ENCODE assay signal across 30 cellular contexts in the genomic region with DNA sequence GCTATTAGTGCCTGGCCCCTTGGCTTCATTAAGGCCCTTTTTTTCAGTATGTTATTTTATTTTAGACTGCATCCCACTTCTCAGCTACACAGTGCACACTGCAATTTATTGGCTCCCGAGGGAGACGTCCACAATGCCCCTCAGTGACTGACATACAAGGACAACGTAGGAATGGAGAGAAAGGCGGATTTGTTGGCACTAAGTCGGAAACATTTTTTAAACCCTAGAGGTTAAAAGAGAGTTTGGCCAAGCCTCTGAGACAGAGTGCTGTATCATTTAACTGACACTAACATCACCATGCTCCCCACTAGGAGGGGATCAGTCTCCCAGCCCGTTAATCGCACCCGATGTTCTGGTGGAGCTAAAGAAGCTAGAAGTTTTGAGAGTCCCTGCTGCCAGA. TPM values are rescaled to one million over a fixed set of nuclear protein-coding genes. Genes with fewer than 3 reads are reported as not detected.
A peak's percentile ranks its signal among the peaks of the same experiment; 100 is the strongest.
DNase-seq lines count a peak whose midpoint lies in the region; TF ChIP-seq lines count a peak whose summit lies in the region.
"Had no signal": no experiment of that assay in that cellular context is flagged by ENCODE, and none has a peak within 500 bp of the region (broad histone marks: within the 10 kb centered on the region; RNA-seq: fewer than 3 reads in every experiment).

No MANE protein-coding gene starts in this region.

- TF ChIP-seq CTCF in HEK293 (tag by site-specific recombination; IDR thresholded peaks at IDR 0.05) (peak; percentile 18; the same call in 1 of the 2 replicates), glutamatergic neuron (IDR thresholded peaks at IDR 0.05; ENCODE audit: partially characterized antibody, unreplicated experiment) (no peak), suprapubic skin (IDR thresholded peaks at IDR 0.05) (no peak)

- DNase-seq in COLO829 (ENCODE audit: low spot score) (peak; percentile 60), SK-MEL-5 (ENCODE audit: low read depth, low spot score) (peak; percentile 84), glutamatergic neuron (peak; percentile 27), SIG-M5 treated with dmso at 0.1 percent for 504 hours (lab: John Stamatoyannopoulos, UW; ENCODE audit: unreplicated experiment) (no peak), suprapubic skin (ENCODE audit: low spot score in 2 of 2) (no peak), COR-L47 (lab: John Stamatoyannopoulos, UW) (no peak)
- DNase-seq in activated CD4-positive, alpha-beta T cell treated with anti-CD3 and anti-CD28 coated beads, Interleukin-2, amount 10 ng/mL, durations not matched to agents 7 days and 5 days: no peak
- DNase-seq: activated CD4-positive, alpha-beta memory T cell treated with anti-CD3 and anti-CD28 coated beads, Interleukin-2, amount 10 ng/mL, durations not matched to agents 7 days and 5 days; activated CD4-positive, CD25-positive, alpha-beta regulatory T cell treated with anti-CD3 and anti-CD28 coated beads, Interleukin-2, amount 50 U/mL, for 72 hours; activated naive CD4-positive, alpha-beta T cell treated with anti-CD3 and anti-CD28 coated beads, Interleukin-2, amount 50 U/mL, for 16 hours; HCEC 1CT; hypothalamus; immature natural killer cell; Kasumi-1; left colon; mammary epithelial cell; mucosa of descending colon; NCI-H1694; NCI-H526 treated with DMSO at 0.1 percent for 48 hours; upper lobe of right lung had no signal

- H3K27ac Mint-ChIP-seq in glutamatergic neuron (ENCODE audit: unreplicated experiment): no peak overlapping the region
- no peak overlapping the region for H3K27ac Mint-ChIP-seq in activated CD4-positive, alpha-beta T cell treated with anti-CD3 and anti-CD28 coated beads, Interleukin-2, amount 10 ng/mL, durations not matched to agents 7 days and 5 days
- H3K27ac Mint-ChIP-seq: activated CD4-positive, alpha-beta memory T cell treated with anti-CD3 and anti-CD28 coated beads, Interleukin-2, amount 10 ng/mL, durations not matched to agents 7 days and 5 days; activated T-helper 17 cell treated with anti-CD3 and anti-CD28 coated beads, Interleukin-2, amount 50 U/mL, for 72 hours; immature natural killer cell; natural killer cell treated with Interleukin-12 subunit alpha and Interleukin-12 subunit beta and Interleukin-15 and Interleukin-18, amount 100 ng/mL, for 72 hours; stimulated activated memory B cell treated with anti-CD40 and anti-IgM and Interleukin-4, amounts not matched to agents 10 μg/mL and 1 μg/mL and 100 μg/mL, for 72 hours; T-helper 1 cell treated with Interleukin-12 subunit alpha and Interleukin-12 subunit beta and Interleukin-4 antibody, amounts not matched to agents 30 μg/mL and 1 μg/mL, for 36 hours had no signal

- in situ Hi-C loops in SK-MEL-5 (cut with HindIII; ENCODE audit: low pct_unique_long_range_greater_than_20kb, low sequenced_read_pairs): no loop called here

- TF ChIP-seq EP300 in suprapubic skin (IDR thresholded peaks at IDR 0.05): no peak

- no peaks in the 10 kb centered on the region for H3K9me3 Mint-ChIP-seq in glutamatergic neuron (ENCODE audit: unreplicated experiment)
- H3K9me3 Mint-ChIP-seq in activated CD4-positive, alpha-beta T cell treated with anti-CD3 and anti-CD28 coated beads, Interleukin-2, amount 10 ng/mL, durations not matched to agents 7 days and 5 days: no peaks in the 10 kb centered on the region
- H3K9me3 Mint-ChIP-seq: activated CD4-positive, alpha-beta memory T cell treated with anti-CD3 and anti-CD28 coated beads, Interleukin-2, amount 10 ng/mL, durations not matched to agents 7 days and 5 days; activated T-helper 17 cell treated with anti-CD3 and anti-CD28 coated beads, Interleukin-2, amount 50 U/mL, for 72 hours; natural killer cell treated with Interleukin-12 subunit alpha and Interleukin-12 subunit beta and Interleukin-15 and Interleukin-18, amount 100 ng/mL, for 72 hours; stimulated activated memory B cell treated with anti-CD40 and anti-IgM and Interleukin-4, amounts not matched to agents 10 μg/mL and 1 μg/mL and 100 μg/mL, for 72 hours; T-helper 1 cell treated with Interleukin-12 subunit alpha and Interleukin-12 subunit beta and Interleukin-4 antibody, amounts not matched to agents 30 μg/mL and 1 μg/mL, for 36 hours had no signal

- H3K4me3 ChIP-seq in HEK293 (ENCODE audit: low read depth, low read length) (no peak overlapping the region), suprapubic skin (no peak overlapping the region)
- H3K4me3 ChIP-seq: BLaER1, mucosa of descending colon, skin epidermis, upper lobe of right lung had no signal

- H3K27me3 ChIP-seq in suprapubic skin: peaks cover 15% of the 10 kb centered on the region
- H3K27me3 ChIP-seq: BLaER1, upper lobe of right lung had no signal

- no peak overlapping the region for H3K4me3 Mint-ChIP-seq in glutamatergic neuron (ENCODE audit: unreplicated experiment)
- no peak overlapping the region for H3K4me3 Mint-ChIP-seq in activated CD4-positive, alpha-beta T cell treated with anti-CD3 and anti-CD28 coated beads, Interleukin-2, amount 10 ng/mL, durations not matched to agents 7 days and 5 days
- H3K4me3 Mint-ChIP-seq: activated CD4-positive, alpha-beta memory T cell treated with anti-CD3 and anti-CD28 coated beads, Interleukin-2, amount 10 ng/mL, durations not matched to agents 7 days and 5 days; activated T-helper 17 cell treated with anti-CD3 and anti-CD28 coated beads, Interleukin-2, amount 50 U/mL, for 72 hours; immature natural killer cell; natural killer cell treated with Interleukin-12 subunit alpha and Interleukin-12 subunit beta and Interleukin-15 and Interleukin-18, amount 100 ng/mL, for 72 hours; stimulated activated memory B cell treated with anti-CD40 and anti-IgM and Interleukin-4, amounts not matched to agents 10 μg/mL and 1 μg/mL and 100 μg/mL, for 72 hours; T-helper 1 cell treated with Interleukin-12 subunit alpha and Interleukin-12 subunit beta and Interleukin-4 antibody, amounts not matched to agents 30 μg/mL and 1 μg/mL, for 36 hours had no signal

- no peak for TF ChIP-seq POLR2A in suprapubic skin (IDR thresholded peaks at IDR 0.05)

- H3K27me3 Mint-ChIP-seq in glutamatergic neuron (ENCODE audit: unreplicated experiment): no peaks in the 10 kb centered on the region
- H3K27me3 Mint-ChIP-seq in activated CD4-positive, alpha-beta T cell treated with anti-CD3 and anti-CD28 coated beads, Interleukin-2, amount 10 ng/mL, durations not matched to agents 7 days and 5 days: peaks cover 16% of the 10 kb centered on the region

- H3K9me3 ChIP-seq in HEK293 (ENCODE audit: control insufficient read depth, insufficient read depth, low read depth, low read length) (no peaks in the 10 kb centered on the region), suprapubic skin (no peaks in the 10 kb centered on the region)
- H3K9me3 ChIP-seq: BLaER1, mucosa of descending colon, upper lobe of right lung had no signal

- peaks cover 6% of the 10 kb centered on the region for H3K4me1 Mint-ChIP-seq in glutamatergic neuron (ENCODE audit: low read depth, unreplicated experiment)
- no peaks in the 10 kb centered on the region for H3K4me1 Mint-ChIP-seq in activated CD4-positive, alpha-beta T cell treated with anti-CD3 and anti-CD28 coated beads, Interleukin-2, amount 10 ng/mL, durations not matched to agents 7 days and 5 days
- H3K4me1 Mint-ChIP-seq: activated CD4-positive, alpha-beta memory T cell treated with anti-CD3 and anti-CD28 coated beads, Interleukin-2, amount 10 ng/mL, durations not matched to agents 7 days and 5 days; activated T-helper 17 cell treated with anti-CD3 and anti-CD28 coated beads, Interleukin-2, amount 50 U/mL, for 72 hours; immature natural killer cell; stimulated activated memory B cell treated with anti-CD40 and anti-IgM and Interleukin-4, amounts not matched to agents 10 μg/mL and 1 μg/mL and 100 μg/mL, for 72 hours had no signal

- CTCF ChIA-PET in HEK293 (lab: Yijun Ruan, JAX): interaction anchor here (0.5 kb wide), 1 partner anchor 1547 kb away, joined by 5 read pairs; no protein-coding TSS in a partner anchor
- CTCF ChIA-PET in activated CD4-positive, alpha-beta T cell treated with anti-CD3 and anti-CD28 coated beads, Interleukin-2, amount 10 ng/mL, durations not matched to agents 7 days and 5 days (lab: Charles Lee): no interaction called here

- H3K4me1 ChIP-seq in HEK293 (ENCODE audit: control insufficient read depth, insufficient read depth, low read length): no peaks in the 10 kb centered on the region
- H3K4me1 ChIP-seq in suprapubic skin: no peaks in the 10 kb centered on the region
- H3K4me1 ChIP-seq: BLaER1, upper lobe of right lung had no signal

- H3K36me3 ChIP-seq in HEK293 (ENCODE audit: control insufficient read depth in 2 of 2, insufficient read depth in 1 of 2, low read length in 2 of 2) (no peaks in the 10 kb centered on the region), suprapubic skin (no peaks in the 10 kb centered on the region)
- H3K36me3 ChIP-seq: BLaER1, upper lobe of right lung had no signal

- POLR2A ChIA-PET in HEK293 (lab: Yijun Ruan, JAX): no interaction called here
- POLR2A ChIA-PET in activated CD4-positive, alpha-beta T cell treated with anti-CD3 and anti-CD28 coated beads, Interleukin-2, amount 10 ng/mL, durations not matched to agents 7 days and 5 days (lab: Charles Lee): no interaction called here

- WGBS in suprapubic skin: 46% methylated on average over 8 of the region's 8 CpGs

- H3K27ac ChIP-seq in HEK293 (ENCODE audit: extremely low read depth, low read depth, low read length) (no peak overlapping the region), suprapubic skin (no peak overlapping the region)
- H3K27ac ChIP-seq: BLaER1, skin epidermis, upper lobe of right lung had no signal

- H3K36me3 Mint-ChIP-seq in glutamatergic neuron (ENCODE audit: unreplicated experiment): no peaks in the 10 kb centered on the region
- H3K36me3 Mint-ChIP-seq in activated CD4-positive, alpha-beta T cell treated with anti-CD3 and anti-CD28 coated beads, Interleukin-2, amount 10 ng/mL, durations not matched to agents 7 days and 5 days (ENCODE audit: low read depth): no peaks in the 10 kb centered on the region
- H3K36me3 Mint-ChIP-seq: immature natural killer cell; natural killer cell treated with Interleukin-12 subunit alpha and Interleukin-12 subunit beta and Interleukin-15 and Interleukin-18, amount 100 ng/mL, for 72 hours; stimulated activated memory B cell treated with anti-CD40 and anti-IgM and Interleukin-4, amounts not matched to agents 10 μg/mL and 1 μg/mL and 100 μg/mL, for 72 hours had no signal

TF ChIP-seq in HEK293, 187 proteins besides CTCF, POLR2A, EP300 and RAD21 (continues in another document):
- TF ChIP-seq ZNF596 (tag by site-specific recombination; IDR thresholded peaks at IDR 0.05) (no peak), MZF1 (tag by site-specific recombination; IDR thresholded peaks at IDR 0.05; ENCODE audit: borderline replicate concordance) (peak; percentile 99)

RNA-seq across cellular contexts. Expression of gene FOXD3, which starts 45.7 kb away (rescaled TPM):
- 3.2 and 3.7 TPM in 2 replicates for total RNA-seq in SK-MEL-5 (2014; rRNA removed; shearing (Covaris generic))
- polyA plus RNA-seq in SK-MEL-5 (2015; cell fraction: cytosol; rRNA removed): 5.3 and 5.4 TPM in 2 replicates
- 0.78 and 1.9 TPM in 2 replicates for polyA plus RNA-seq in SK-MEL-5 (2015; cell fraction: nucleus; rRNA removed)
- total RNA-seq in glutamatergic neuron (ENCODE audit: unreplicated experiment) (0.39 TPM), suprapubic skin (1 to 10 TPM in 2 of 4 donors, under 1 TPM in 1, not detected in 1; 0.26 to 2.8 (median 1.5) TPM)
- not detected for total RNA-seq in activated CD4-positive, alpha-beta T cell treated with anti-CD3 and anti-CD28 coated beads, Interleukin-2, amount 10 ng/mL, durations not matched to agents 7 days and 5 days
- total RNA-seq: activated CD4-positive, alpha-beta memory T cell treated with anti-CD3 and anti-CD28 coated beads, Interleukin-2, amount 10 ng/mL, durations not matched to agents 7 days and 5 days; activated T-helper 17 cell treated with anti-CD3 and anti-CD28 coated beads, Interleukin-2, amount 50 U/mL, for 72 hours; mammary epithelial cell; natural killer cell treated with Interleukin-12 subunit alpha and Interleukin-12 subunit beta and Interleukin-15 and Interleukin-18, amount 100 ng/mL, for 72 hours; osteocyte; subcutaneous adipose tissue; upper lobe of right lung had no signal
- polyA plus RNA-seq: AG04450, immature natural killer cell, mammary epithelial cell had no signal

Comparison
In these comparisons a context has a peak if more than half of its experiments do, and no peak if none do; other contexts are left out.
1. DNase-seq: peak in COLO829 (single experiment), SK-MEL-5 (single experiment) and glutamatergic neuron (single experiment); none in SIG-M5 treated with dmso at 0.1 percent for 504 hours (single experiment), activated CD4-positive, alpha-beta T cell treated with anti-CD3 and anti-CD28 coated beads, Interleukin-2, amount 10 ng/mL, durations not matched to agents 7 days and 5 days (single experiment), suprapubic skin (0 of 2) and COR-L47 (single experiment).